In the genomic region with DNA sequence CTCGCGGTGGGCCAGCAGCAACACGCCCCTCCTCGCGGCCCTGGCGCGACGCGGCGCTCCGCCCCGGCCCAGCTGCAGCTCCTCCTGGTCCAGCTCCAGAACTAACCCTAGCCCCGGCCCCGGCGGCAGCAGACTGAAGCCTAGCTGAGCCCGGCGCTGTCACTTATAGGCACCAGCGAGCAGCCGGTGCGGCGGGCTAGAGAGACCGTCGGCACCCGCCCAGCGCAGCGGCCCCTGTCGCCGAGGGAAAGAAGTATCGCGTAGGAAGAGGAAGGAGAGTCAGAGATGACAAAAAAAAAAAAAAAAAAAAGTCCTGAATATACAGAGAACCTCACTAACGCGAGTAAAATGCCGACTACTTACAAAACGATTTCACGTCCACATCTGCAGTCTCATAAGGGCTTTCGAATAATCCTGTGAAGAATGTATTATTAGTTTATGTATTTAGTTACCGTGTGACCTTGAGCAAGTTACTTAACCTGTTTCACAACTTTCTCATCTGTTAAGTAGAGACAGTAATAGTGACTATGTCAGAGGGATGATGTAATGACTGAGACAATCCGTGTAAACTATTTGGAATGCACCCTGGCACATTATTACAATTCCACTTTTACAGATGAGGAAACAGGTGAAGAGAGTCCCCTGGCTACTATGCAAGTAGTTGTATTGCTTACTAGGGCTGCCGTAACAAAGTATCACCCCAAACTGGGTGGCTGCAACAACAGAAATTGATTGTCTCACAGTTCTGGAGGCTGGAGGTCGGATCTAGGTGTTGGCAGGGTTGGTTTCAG, we compare ENCODE assay signal across 8 cellular contexts. TPM values are rescaled to one million over a fixed set of nuclear protein-coding genes. Genes with fewer than 3 reads are reported as not detected.
A peak's percentile ranks its signal among the peaks of the same experiment; 100 is the strongest.
DNase-seq lines count a peak whose midpoint lies in the region; ATAC-seq, FAIRE-seq and TF ChIP-seq lines count a peak whose summit lies in the region.

A gene (minus strand): TSS at position 135 of the 791 bp plus-strand sequence. CDS start 791 bp downstream, outside the sequence.

- H3K27ac ChIP-seq in left ventricle myocardium inferior (replicated peaks) = peak within 1 kb of the TSS; percentile 94
- peak within 1 kb of the TSS; percentile 87 to 90 for H3K27ac ChIP-seq in prostate gland

- intact Hi-C loops in T-helper 1 cell treated with Interleukin-12 subunit alpha and Interleukin-12 subunit beta and Interleukin-4 antibody, amounts not matched to agents 30 ng/mL and 1 ng/mL, for 36 hours (cut with micrococcal nuclease) = loop anchor here (1.0 to 2.0 kb wide), 10 partner anchors 18 to 618 kb away; a partner anchor contains a TSS
- intact Hi-C loops in left ventricle myocardium inferior (cut with micrococcal nuclease) = no loop called here
- intact Hi-C loops in prostate gland (cut with DNase I) = loop anchor here (5.0 kb wide), 1 partner anchor 38 kb away; no protein-coding TSS in a partner anchor

- H3K4me3 ChIP-seq in left ventricle myocardium inferior (peak within 1 kb of the TSS; percentile 83), prostate gland (peak within 1 kb of the TSS; percentile 72 to 75)

- no peaks in the 10 kb centered on the region for H3K36me3 ChIP-seq in left ventricle myocardium inferior
- H3K36me3 ChIP-seq in prostate gland = no peaks in the 10 kb centered on the region

- H3K27me3 ChIP-seq in left ventricle myocardium inferior (ENCODE audit: low read depth) (no peaks in the 10 kb centered on the region), prostate gland (replicated peaks; ENCODE audit: insufficient read depth) (no peaks in the 10 kb centered on the region)

- peaks cover 52% of the 10 kb centered on the region for H3K4me1 ChIP-seq in left ventricle myocardium inferior
- H3K4me1 ChIP-seq in prostate gland (replicated peaks) = peaks cover 34% of the 10 kb centered on the region

- DNase-seq in NCI-H1417 (lab: John Stamatoyannopoulos, UW) (peak; percentile 85 to 93 (median 87)), amniotic stem cell (lab: John Stamatoyannopoulos, UW) (peak; percentile 86), left ventricle myocardium inferior (peak; percentile 95), prostate gland (ENCODE audit: low spot score) (peak; percentile 92), urothelium cell line (ENCODE audit: low spot score) (peak; percentile 93)

- TF ChIP-seq CTCF in GM12874 (IDR thresholded peaks at IDR 0.05; ENCODE audit: insufficient read depth, low read depth, low read length) (peak; percentile 88), left ventricle myocardium inferior (IDR thresholded peaks at IDR 0.05; ENCODE audit: borderline replicate concordance) (peak; percentile 83), prostate gland (IDR thresholded peaks at IDR 0.05) (peak; percentile 29 to 86 (median 65))

- peak; percentile 90 for ATAC-seq in HG02759 (IDR thresholded peaks at IDR 0.05; ENCODE audit: unreplicated experiment)

- peak; percentile 96 for TF ChIP-seq POLR2A in prostate gland (IDR thresholded peaks at IDR 0.05)

- FAIRE-seq in urothelium cell line (lab: Jason Lieb, UNC) = no peak

- 2% methylated on average over 37 of the region's 40 CpGs for WGBS in prostate gland

- H3K9me3 ChIP-seq in left ventricle myocardium inferior (replicated peaks) (no peaks in the 10 kb centered on the region), prostate gland (no peaks in the 10 kb centered on the region)

RNA-seq across cellular contexts. Expression of the gene that starts here (rescaled TPM):
- total RNA-seq in T-helper 1 cell treated with Interleukin-12 subunit alpha and Interleukin-12 subunit beta and Interleukin-4 antibody, amounts not matched to agents 30 ng/mL and 1 ng/mL, for 36 hours = 28.0 and 30.0 TPM in 2 replicates
- total RNA-seq in left ventricle myocardium inferior (19.5 TPM), prostate gland (10 to 100 TPM; 22.9 to 30.4 TPM)

Comparison
In these comparisons a context has a peak if more than half of its experiments do, and no peak if none do; other contexts are left out.
1. Peak in every context shown above with its lines: DNase-seq, ATAC-seq, H3K4me3 ChIP-seq and H3K27ac ChIP-seq.